1 cellular context compared by ENCODE assay signal in genomic region chr9:133700861-133701320, GRCh38.
TF ChIP-seq lines count a peak whose summit lies in the region.

No MANE protein-coding gene starts in this region.

TF ChIP-seq in HepG2, 621 proteins besides CTCF, POLR2A, EP300 and RAD21:
- TF ChIP-seq DNMT1 (CRISPR knock-in tag; IDR thresholded peaks at IDR 0.05) (no peak), KDM3A (CRISPR knock-in tag; IDR thresholded peaks at IDR 0.05; ENCODE audit: low read depth) (no peak), KAT8 (CRISPR knock-in tag; IDR thresholded peaks at IDR 0.05) (no peak), SNRNP70 (IDR thresholded peaks at IDR 0.05; ENCODE audit: low read depth, low read length) (no peak)
- TF ChIP-seq, protein P1, sequence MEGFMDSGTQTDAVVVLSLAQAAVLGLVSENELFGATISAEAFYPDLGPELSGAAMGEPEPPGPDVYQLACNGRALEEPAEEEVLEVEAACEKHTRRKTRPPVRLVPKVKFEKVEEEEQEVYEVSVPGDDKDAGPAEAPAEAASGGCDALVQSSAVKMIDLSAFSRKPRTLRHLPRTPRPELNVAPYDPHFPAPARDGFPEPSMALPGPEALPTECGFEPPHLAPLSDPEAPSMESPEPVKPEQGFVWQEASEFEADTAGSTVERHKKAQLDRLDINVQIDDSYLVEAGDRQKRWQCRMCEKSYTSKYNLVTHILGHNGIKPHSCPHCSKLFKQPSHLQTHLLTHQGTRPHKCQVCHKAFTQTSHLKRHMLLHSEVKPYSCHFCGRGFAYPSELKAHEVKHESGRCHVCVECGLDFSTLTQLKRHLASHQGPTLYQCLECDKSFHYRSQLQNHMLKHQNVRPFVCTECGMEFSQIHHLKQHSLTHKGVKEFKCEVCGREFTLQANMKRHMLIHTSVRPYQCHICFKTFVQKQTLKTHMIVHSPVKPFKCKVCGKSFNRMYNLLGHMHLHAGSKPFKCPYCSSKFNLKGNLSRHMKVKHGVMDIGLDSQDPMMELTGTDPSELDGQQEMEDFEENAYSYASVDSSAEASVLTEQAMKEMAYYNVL (CRISPR knock-in tag; IDR thresholded peaks at IDR 0.05; ENCODE audit: borderline replicate concordance) = no peak
